Comparison of ENCODE assay signal across 9 cellular contexts in the genomic region with DNA sequence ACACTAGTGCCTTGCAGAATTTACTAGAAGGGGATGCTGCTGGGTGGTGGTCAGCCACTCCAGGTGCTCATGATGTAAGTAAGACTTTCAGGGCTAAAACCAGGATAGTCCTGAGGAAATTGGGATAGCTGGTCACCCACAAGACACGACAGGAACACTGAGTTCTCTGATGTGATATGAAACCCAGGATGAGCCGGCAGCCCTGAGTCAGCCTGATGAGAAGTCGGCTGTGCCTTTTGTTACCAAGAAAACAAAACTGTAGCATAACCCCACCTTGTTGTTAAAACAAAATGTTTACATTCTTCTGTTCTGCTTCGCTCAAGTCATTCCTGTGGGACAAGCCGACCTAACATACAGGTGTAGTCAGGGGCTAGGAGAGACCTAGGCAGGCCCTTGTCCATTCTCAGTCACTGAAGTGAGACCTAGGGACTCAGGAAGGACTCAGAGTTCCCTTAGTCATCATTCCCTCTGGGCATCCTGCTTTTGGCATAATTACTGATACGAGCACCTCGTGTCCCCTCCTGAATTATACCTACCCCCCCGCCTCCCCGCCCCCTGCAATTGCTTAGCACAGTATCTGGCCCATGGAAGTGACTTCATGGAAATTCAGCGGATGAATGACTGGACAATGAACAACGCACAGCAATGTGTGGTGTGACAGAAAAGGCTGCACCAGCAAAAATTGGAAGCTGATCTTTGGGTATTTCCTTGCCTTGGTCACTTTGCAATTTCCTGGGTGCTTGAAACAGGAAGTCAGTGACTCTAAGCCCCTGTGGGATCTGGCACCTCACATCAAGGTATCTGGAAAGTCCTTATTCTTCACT. TPM values are rescaled to one million over a fixed set of nuclear protein-coding genes. Genes with fewer than 3 reads are reported as not detected.
DNase-seq lines count a peak whose midpoint lies in the region; TF ChIP-seq lines count a peak whose summit lies in the region.
"Had no signal": no experiment of that assay in that cellular context is flagged by ENCODE, and none has a peak within 500 bp of the region (broad histone marks: within the 10 kb centered on the region; RNA-seq: fewer than 3 reads in every experiment).

No MANE protein-coding gene starts in this region.

- no peaks in the 10 kb centered on the region for H3K36me3 ChIP-seq in parathyroid adenoma (ENCODE audit: control insufficient read depth, insufficient read depth, low read length)

- H3K4me1 ChIP-seq in parathyroid adenoma = no peaks in the 10 kb centered on the region

- no peak for TF ChIP-seq CTCF in parathyroid adenoma (IDR thresholded peaks at IDR 0.05)
- no peak for TF ChIP-seq CTCF in lower leg skin (IDR thresholded peaks at IDR 0.05)

- peak; percentile 76 for DNase-seq in GF-D8 (lab: John Stamatoyannopoulos, UW)
- DNase-seq in SKM-1 (lab: John Stamatoyannopoulos, UW; ENCODE audit: unreplicated experiment) = peak; percentile 70
- peak; percentile 27 for DNase-seq in dermis blood vessel endothelial cell
- DNase-seq in NK-92 (lab: John Stamatoyannopoulos, UW; ENCODE audit: unreplicated experiment) = no peak
- DNase-seq in lower leg skin (ENCODE audit: low spot score in 2 of 2) = no peak
- no peak for DNase-seq in activated effector memory CD4-positive, alpha-beta T cell treated with anti-CD3 and anti-CD28 coated beads, Interleukin-2, amount 50 U/mL, for 16 hours
- DNase-seq in NCI-H446 treated with DMSO at 0.1 percent for 48 hours (lab: John Stamatoyannopoulos, UW) = no peak
- DNase-seq: NCI-H524 had no signal

- H3K4me2 ChIP-seq in parathyroid adenoma (ENCODE audit: low read length) = no peak overlapping the region

- intact Hi-C loops in lower leg skin (cut with DNase I; ENCODE audit: low total_unique reads) = no loop called here

- no peaks in the 10 kb centered on the region for H3K9me3 ChIP-seq in parathyroid adenoma (ENCODE audit: control insufficient read depth, low read length)

- no peak overlapping the region for H3K9ac ChIP-seq in parathyroid adenoma

- H3K27ac ChIP-seq in parathyroid adenoma = peak overlapping the region; percentile 44

- no peaks in the 10 kb centered on the region for H3K27me3 ChIP-seq in parathyroid adenoma (ENCODE audit: control insufficient read depth, insufficient read depth, low read length)

- no peak overlapping the region for H3K4me3 ChIP-seq in parathyroid adenoma (ENCODE audit: low read depth, low read length)
- no peak overlapping the region for H3K4me3 ChIP-seq in lower leg skin (ENCODE audit: low read depth, poor library complexity, severe bottlenecking)

- TF ChIP-seq POLR2A in lower leg skin (IDR thresholded peaks at IDR 0.05) = no peak

- H2AFZ ChIP-seq in parathyroid adenoma = no peak overlapping the region

- no peaks in the 10 kb centered on the region for H3K79me2 ChIP-seq in parathyroid adenoma

- 63 to 68% methylated on average over 11 of the region's 11 CpGs for WGBS in lower leg skin, 2 donors

RNA-seq across cellular contexts. Expression of a gene that starts 31.9 kb away (rescaled TPM):
- total RNA-seq in dermis blood vessel endothelial cell (0.51 and 1.9 TPM in 2 replicates), lower leg skin (10 to 100 TPM in 2 of 4 donors, 1 to 10 TPM in 2; 5.0 to 11.7 (median 7.9) TPM)

Comparison
In these comparisons a context has a peak if more than half of its experiments do, and no peak if none do; other contexts are left out.
1. DNase-seq: peak in GF-D8 (single experiment), SKM-1 (single experiment) and dermis blood vessel endothelial cell (single experiment); none in NK-92 (single experiment), lower leg skin (0 of 2), activated effector memory CD4-positive, alpha-beta T cell treated with anti-CD3 and anti-CD28 coated beads, Interleukin-2, amount 50 U/mL, for 16 hours (single experiment) and NCI-H446 treated with DMSO at 0.1 percent for 48 hours (single experiment).